13 cellular contexts compared by ENCODE assay signal in genomic region chr12:2963760-2964292, GRCh38. TPM values are rescaled to one million over a fixed set of nuclear protein-coding genes. Genes with fewer than 3 reads are reported as not detected.
A peak's percentile ranks its signal among the peaks of the same experiment; 100 is the strongest.
DNase-seq lines count a peak whose midpoint lies in the region; ATAC-seq, FAIRE-seq and TF ChIP-seq lines count a peak whose summit lies in the region.
"Had no signal": no experiment of that assay in that cellular context is flagged by ENCODE, and none has a peak within 500 bp of the region (broad histone marks: within the 10 kb centered on the region; RNA-seq: fewer than 3 reads in every experiment).

No MANE protein-coding gene starts in this region.

- no peak overlapping the region for H3K27ac ChIP-seq in fibroblast of lung (ENCODE audit: insufficient read depth, low read length)
- peak overlapping the region; percentile 96 for H3K27ac ChIP-seq in HepG2 (ENCODE audit: extremely low read length, insufficient read depth, low read length)
- H3K27ac ChIP-seq in spleen = peak overlapping the region in 7 of 8 donors; percentile 20 to 80 (median 71)
- no peak overlapping the region for H3K27ac ChIP-seq in GM23248

- H4K20me1 ChIP-seq in fibroblast of lung (ENCODE audit: control insufficient read depth, extremely low read depth, insufficient read depth, low read length) (no peaks in the 10 kb centered on the region), HepG2 (ENCODE audit: insufficient read depth, low read length) (peaks cover 10% of the 10 kb centered on the region; the same call in 1 of the 2 replicates), GM23248 (ENCODE audit: insufficient read depth) (no peaks in the 10 kb centered on the region)

- peak; percentile 46 for FAIRE-seq in HepG2 (lab: Jason Lieb, UNC)

- BruUV-seq in HepG2 (replicated peaks; lab: Mats Ljungman, UMichigan) = no TSS peak

- H3K79me2 ChIP-seq in fibroblast of lung (ENCODE audit: control insufficient read depth, insufficient read depth, low read length) (peaks cover 19% of the 10 kb centered on the region), HepG2 (ENCODE audit: insufficient read depth, low read length) (peaks cover 67% of the 10 kb centered on the region), GM23248 (ENCODE audit: insufficient read depth) (peaks cover 41% of the 10 kb centered on the region)

- no peak overlapping the region for H3K9ac ChIP-seq in fibroblast of lung (ENCODE audit: insufficient read depth, low read length)
- H3K9ac ChIP-seq in HepG2 (ENCODE audit: insufficient read depth, low read depth, low read length) = peak overlapping the region; percentile 85
- no peak overlapping the region for H3K9ac ChIP-seq in GM23248

- TF ChIP-seq EP300 in HepG2 (IDR thresholded peaks at IDR 0.05; ENCODE audit: low read depth in 2 of 2, low read length in 2 of 2) (peak in 1 of 2 experiments; percentile 65; a peak in 1 of 4 replicates), HepG2 (CRISPR knock-in tag; IDR thresholded peaks at IDR 0.05; ENCODE audit: borderline replicate concordance) (no peak)

- H3K27me3 ChIP-seq in fibroblast of lung (ENCODE audit: control insufficient read depth, insufficient read depth, low read length) = no peaks in the 10 kb centered on the region
- no peaks in the 10 kb centered on the region for H3K27me3 ChIP-seq in HepG2 (ENCODE audit: control insufficient read depth in 1 of 2, insufficient read depth in 2 of 2, low read length in 2 of 2)
- peaks cover 0 to 58% (median 24%) of the 10 kb centered on the region in 7 donors for H3K27me3 ChIP-seq in spleen (replicated peaks in 1 of 7)
- H3K27me3 ChIP-seq in GM23248 (replicated peaks; ENCODE audit: insufficient read depth) = no peaks in the 10 kb centered on the region

- ATAC-seq in HepG2 = peak; percentile 33
- ATAC-seq: CD8-positive, alpha-beta T cell had no signal

- no peak overlapping the region for H3K4me3 ChIP-seq in NB4 (ENCODE audit: low read depth, low read length)
- peak overlapping the region in 1 of 4 experiments; percentile 10 for H3K4me3 ChIP-seq in fibroblast of lung (replicated peaks in 1 of 4; ENCODE audit: control extremely low read depth in 1 of 4, insufficient read depth in 1 of 4, low read depth in 3 of 4, low read length in 4 of 4)
- peak overlapping the region; percentile 63 to 85 (median 63) for H3K4me3 ChIP-seq in HepG2 (replicated peaks in 1 of 3; ENCODE audit: insufficient read depth in 1 of 3, low read depth in 2 of 3, low read length in 3 of 3)
- H3K4me3 ChIP-seq in spleen = peak overlapping the region in 1 of 8 donors; percentile 13
- H3K4me3 ChIP-seq in GM23248 = no peak overlapping the region

- no peaks in the 10 kb centered on the region for H3K4me1 ChIP-seq in fibroblast of lung (ENCODE audit: control insufficient read depth, extremely low read depth, insufficient read depth, low read length)
- H3K4me1 ChIP-seq in HepG2 (ENCODE audit: insufficient read depth, low read length) = peaks cover 60% of the 10 kb centered on the region
- peaks cover 0 to 48% (median 23%) of the 10 kb centered on the region in 6 donors for H3K4me1 ChIP-seq in spleen
- peaks cover 6% of the 10 kb centered on the region; the same call in 1 of the 2 replicates for H3K4me1 ChIP-seq in GM23248 (ENCODE audit: insufficient read depth)

- H3K27me3 Mint-ChIP-seq in activated T-helper 1 cell treated with anti-CD3 and anti-CD28 coated beads, Interleukin-12 subunit alpha, Interleukin-12 subunit beta, Interleukin-2, Interleukin-4 antibody, amounts not matched to agents 30 ng/mL and 10 ng/mL and 1 ng/mL, durations not matched to agents 14 hours and 24 hours and 36 hours (ENCODE audit: insufficient read depth) = peaks cover 36% of the 10 kb centered on the region

- no peak overlapping the region for H3K4me3 Mint-ChIP-seq in activated T-helper 1 cell treated with anti-CD3 and anti-CD28 coated beads, Interleukin-12 subunit alpha, Interleukin-12 subunit beta, Interleukin-2, Interleukin-4 antibody, amounts not matched to agents 30 ng/mL and 10 ng/mL and 1 ng/mL, durations not matched to agents 14 hours and 24 hours and 36 hours
- H3K4me3 Mint-ChIP-seq: activated CD4-positive, alpha-beta memory T cell treated with anti-CD3 and anti-CD28 coated beads, Interleukin-2, amount 10 ng/mL, durations not matched to agents 7 days and 5 days; activated naive CD8-positive, alpha-beta T cell; CD8-positive, alpha-beta T cell had no signal

- intact Hi-C loops in HepG2 (cut with micrococcal nuclease; ENCODE audit: unreplicated experiment) (loop anchor here (5.0 kb wide), 3 partner anchors 68 to 117 kb away; partner anchors contain the start of gene TULP3), spleen (cut with DNase I; ENCODE audit: low total_unique reads) (no loop called here)
- intact Hi-C loops in activated T-helper 1 cell treated with anti-CD3 and anti-CD28 coated beads, Interleukin-12 subunit alpha, Interleukin-12 subunit beta, Interleukin-2, Interleukin-4 antibody, amounts not matched to agents 30 ng/mL and 10 ng/mL and 1 ng/mL, durations not matched to agents 14 hours and 24 hours and 36 hours (cut with micrococcal nuclease) = loop anchor here (5.0 kb wide), 1 partner anchor 87 kb away; the partner anchor contains the start of genes FOXM1 and RHNO1

- in situ Hi-C loops in HepG2 (cut with HindIII; ENCODE audit: extremely low pct_ligation_motif_present, low pct_unique_long_range_greater_than_20kb) = no loop called here
- in situ Hi-C loops in GM23248 (cut with MboI) = no loop called here

- WGBS in HepG2 (ENCODE audit: low lambda C conversion rate) = 2% methylated on average over 11 of the region's 15 CpGs
- WGBS in spleen, 5 donors = 47 to 58% (median 55%) methylated on average over 13 to 15 of the region's 15 CpGs
- 88 to 91% methylated on average over 12 to 15 of the region's 15 CpGs for WGBS in GM23248 (ENCODE audit: low coverage in 1 of 2, low lambda C conversion rate in 2 of 2, missing lambda C conversion rate in 2 of 2), 2 experiments

- TF ChIP-seq RAD21 in HepG2 (CRISPR knock-in tag; IDR thresholded peaks at IDR 0.05) = no peak

- CTCF ChIA-PET in HepG2 (lab: Yijun Ruan, JAX; ENCODE audit: low intra/inter-chr PET ratio, low total read pairs) = no interaction called here

- no peaks in the 10 kb centered on the region for H3K36me3 Mint-ChIP-seq in activated T-helper 1 cell treated with anti-CD3 and anti-CD28 coated beads, Interleukin-12 subunit alpha, Interleukin-12 subunit beta, Interleukin-2, Interleukin-4 antibody, amounts not matched to agents 30 ng/mL and 10 ng/mL and 1 ng/mL, durations not matched to agents 14 hours and 24 hours and 36 hours (ENCODE audit: low read depth)
- H3K36me3 Mint-ChIP-seq: activated naive CD8-positive, alpha-beta T cell; CD8-positive, alpha-beta T cell had no signal

- H3K9me2 ChIP-seq in GM23248 (ENCODE audit: insufficient read depth) = no peaks in the 10 kb centered on the region

- TF ChIP-seq POLR2A in NB4 (IDR thresholded peaks at IDR 0.05; ENCODE audit: extremely low read depth, insufficient read length) (no peak), HepG2 (IDR thresholded peaks at IDR 0.05; ENCODE audit: insufficient read depth in 1 of 2, low read depth in 2 of 2, low read length in 2 of 2) (0 out of 4 replicates have a peak, but pooled peaks of 1 of the 2 experiments have one; percentile 20), spleen (IDR thresholded peaks at IDR 0.05) (no peak)

- H3K9me3 ChIP-seq in fibroblast of lung (ENCODE audit: control insufficient read depth, insufficient read depth, low read depth, low read length) = no peaks in the 10 kb centered on the region
- no peaks in the 10 kb centered on the region for H3K9me3 ChIP-seq in HepG2 (ENCODE audit: low read length)
- H3K9me3 ChIP-seq in spleen = no peaks in the 10 kb centered on the region
- H3K9me3 ChIP-seq in GM23248 (ENCODE audit: low read depth) = no peaks in the 10 kb centered on the region

- H3F3A ChIP-seq in GM23248 (ENCODE audit: insufficient read depth) = peaks cover 8% of the 10 kb centered on the region; the same call in 1 of the 2 replicates

- DNase-seq in NB4 (ENCODE audit: low read depth) (peak; percentile 33), fibroblast of lung (ENCODE audit: low read depth in 2 of 2) (peak; percentile 39 to 53), HepG2 (ENCODE audit: low spot score) (peak; percentile 78), spleen (no peak), GM23248 (no peak), MV-4-11 (lab: John Stamatoyannopoulos, UW) (no peak)
- no peak for DNase-seq in activated effector memory CD4-positive, alpha-beta T cell treated with anti-CD3 and anti-CD28 coated beads, Interleukin-2, amount 50 U/mL, for 16 hours
- DNase-seq in activated T-helper 1 cell treated with anti-CD3 and anti-CD28 coated beads, Interleukin-12 subunit alpha, Interleukin-12 subunit beta, Interleukin-2, Interleukin-4 antibody, amounts not matched to agents 30 ng/mL and 10 ng/mL and 1 ng/mL, durations not matched to agents 14 hours and 24 hours and 36 hours (ENCODE audit: low spot score) = no peak
- DNase-seq: activated CD4-positive, alpha-beta memory T cell treated with anti-CD3 and anti-CD28 coated beads, Interleukin-2, amount 10 ng/mL, durations not matched to agents 7 days and 5 days; CD8-positive, alpha-beta T cell; effector CD8-positive, alpha-beta T cell; occipital lobe had no signal

- no peak for TF ChIP-seq CTCF in NB4 (IDR thresholded peaks at IDR 0.05; ENCODE audit: low read depth, low read length)
- TF ChIP-seq CTCF in fibroblast of lung (conservative IDR thresholded peaks at IDR 0.05 in 1 of 2, IDR thresholded peaks at IDR 0.05 in 1 of 2; ENCODE audit: low read depth in 1 of 2, low read length in 2 of 2) = no peak
- no peak for TF ChIP-seq CTCF in HepG2 (CRISPR knock-in tag; IDR thresholded peaks at IDR 0.05)
- TF ChIP-seq CTCF in spleen (IDR thresholded peaks at IDR 0.05 in 8 of 11, conservative IDR thresholded peaks at IDR 0.05 in 3 of 11) = no peak

- H3K27ac Mint-ChIP-seq in activated T-helper 1 cell treated with anti-CD3 and anti-CD28 coated beads, Interleukin-12 subunit alpha, Interleukin-12 subunit beta, Interleukin-2, Interleukin-4 antibody, amounts not matched to agents 30 ng/mL and 10 ng/mL and 1 ng/mL, durations not matched to agents 14 hours and 24 hours and 36 hours = no peak overlapping the region
- H3K27ac Mint-ChIP-seq: activated CD4-positive, alpha-beta memory T cell treated with anti-CD3 and anti-CD28 coated beads, Interleukin-2, amount 10 ng/mL, durations not matched to agents 7 days and 5 days; activated naive CD8-positive, alpha-beta T cell; CD8-positive, alpha-beta T cell had no signal

- no peak overlapping the region for H3K4me2 ChIP-seq in fibroblast of lung (ENCODE audit: extremely low read depth, insufficient read depth, low read length)
- peak overlapping the region; percentile 98 for H3K4me2 ChIP-seq in HepG2 (ENCODE audit: low read depth, low read length)
- H3K4me2 ChIP-seq in GM23248 (ENCODE audit: unreplicated experiment) = no peak overlapping the region

- no peaks in the 10 kb centered on the region for H3K9me3 Mint-ChIP-seq in activated T-helper 1 cell treated with anti-CD3 and anti-CD28 coated beads, Interleukin-12 subunit alpha, Interleukin-12 subunit beta, Interleukin-2, Interleukin-4 antibody, amounts not matched to agents 30 ng/mL and 10 ng/mL and 1 ng/mL, durations not matched to agents 14 hours and 24 hours and 36 hours
- H3K9me3 Mint-ChIP-seq: activated CD4-positive, alpha-beta memory T cell treated with anti-CD3 and anti-CD28 coated beads, Interleukin-2, amount 10 ng/mL, durations not matched to agents 7 days and 5 days; CD8-positive, alpha-beta T cell had no signal

- H2AFZ ChIP-seq in fibroblast of lung (ENCODE audit: low read length) = no peak overlapping the region
- no peak overlapping the region for H2AFZ ChIP-seq in HepG2 (ENCODE audit: low read length)
- H2AFZ ChIP-seq in GM23248 = no peak overlapping the region

- POLR2A ChIA-PET in HepG2 (lab: Yijun Ruan, JAX) = interaction anchor here (1.0 to 1.6 kb wide), 3 partner anchors 13 to 151 kb away, joined by 4 to 6 read pairs (median 6); partner anchors contain the start of genes ITFG2 and TULP3

- H3K4me1 Mint-ChIP-seq in activated T-helper 1 cell treated with anti-CD3 and anti-CD28 coated beads, Interleukin-12 subunit alpha, Interleukin-12 subunit beta, Interleukin-2, Interleukin-4 antibody, amounts not matched to agents 30 ng/mL and 10 ng/mL and 1 ng/mL, durations not matched to agents 14 hours and 24 hours and 36 hours (ENCODE audit: low read depth) = peaks cover 9% of the 10 kb centered on the region

- H3K36me3 ChIP-seq in fibroblast of lung (ENCODE audit: control insufficient read depth, insufficient read depth, low read length) = no peaks in the 10 kb centered on the region
- H3K36me3 ChIP-seq in HepG2 (replicated peaks in 1 of 2; ENCODE audit: control insufficient read depth in 1 of 2, insufficient read depth in 2 of 2, low read length in 2 of 2) = peaks cover 3 to 8% of the 10 kb centered on the region in 2 experiments; a peak in 3 of 5 replicates
- no peaks in the 10 kb centered on the region for H3K36me3 ChIP-seq in spleen
- no peaks in the 10 kb centered on the region for H3K36me3 ChIP-seq in GM23248 (ENCODE audit: low read depth)

RNA-seq across cellular contexts. Expression of gene TEAD4, which starts 4.6 kb away (rescaled TPM):
- 6.3 and 7.4 TPM in 2 replicates for total RNA-seq in fibroblast of lung
- polyA plus RNA-seq in fibroblast of lung = 14.3 and 15.4 TPM in 2 replicates
- 18.7 and 22.2 TPM in 2 replicates for polyA plus RNA-seq in fibroblast of lung (2012)
- 18.3 and 28.2 TPM in 2 replicates for polyA minus RNA-seq in fibroblast of lung (ENCODE audit: low replicate concordance)
- total RNA-seq in HepG2 (2016; rRNA removed; fragmentation: Illumina TruSeq; extraction: Trizol) = 45.0 and 46.3 TPM in 2 replicates
- total RNA-seq in HepG2 (2016; cell fraction: cytosol; rRNA removed; fragmentation: Illumina TruSeq; extraction: Trizol; ENCODE audit: low read depth) = 31.3 and 31.6 TPM in 2 replicates
- total RNA-seq in HepG2 (2016; cell fraction: insoluble cytoplasmic fraction; rRNA removed; fragmentation: Illumina TruSeq; extraction: Trizol) = 41.0 and 43.4 TPM in 2 replicates
- total RNA-seq in HepG2 (2016; cell fraction: membrane; rRNA removed; fragmentation: Illumina TruSeq; extraction: Trizol) = 47.9 and 52.9 TPM in 2 replicates
- 26.7 and 27.0 TPM in 2 replicates for total RNA-seq in HepG2 (2016; cell fraction: nucleus; rRNA removed; fragmentation: Illumina TruSeq; extraction: Trizol)
- 65.0 and 69.4 TPM in 2 replicates for polyA plus RNA-seq in HepG2 (2011; rRNA removed)
- polyA plus RNA-seq in HepG2 (2011; cell fraction: cytosol; rRNA removed) = 49.1 and 69.9 TPM in 2 replicates
- polyA plus RNA-seq in HepG2 (2011; cell fraction: nucleus; rRNA removed) = 98.9 and 143 TPM in 2 replicates
- 44.1 and 49.0 TPM in 2 replicates for polyA plus RNA-seq in HepG2 (2012)
- polyA plus RNA-seq in HepG2 (2016; cell fraction: cytosol; fragmentation: Illumina TruSeq; extraction: Trizol; ENCODE audit: low read depth) = 52.8 and 61.8 TPM in 2 replicates
- polyA plus RNA-seq in HepG2 (2016; cell fraction: insoluble cytoplasmic fraction; fragmentation: Illumina TruSeq; extraction: Trizol; ENCODE audit: low read depth) = 57.1 and 65.3 TPM in 2 replicates
- polyA plus RNA-seq in HepG2 (2016; cell fraction: membrane; fragmentation: Illumina TruSeq; extraction: Trizol; ENCODE audit: low read depth) = 66.9 and 70.7 TPM in 2 replicates
- polyA plus RNA-seq in HepG2 (2016; cell fraction: nucleus; fragmentation: Illumina TruSeq; extraction: Trizol; ENCODE audit: insufficient read depth, low read depth) = 60.4 and 66.8 TPM in 2 replicates
- 40.4 and 71.0 TPM in 2 replicates for polyA minus RNA-seq in HepG2 (2011; rRNA and poly(A)+ RNA removed; ENCODE audit: low replicate concordance)
- 35.9 and 41.1 TPM in 2 replicates for polyA minus RNA-seq in HepG2 (2011; cell fraction: cytosol; rRNA and poly(A)+ RNA removed)
- polyA minus RNA-seq in HepG2 (2011; cell fraction: nucleus; rRNA and poly(A)+ RNA removed) = 26.0 and 28.0 TPM in 2 replicates
- 10 to 100 TPM; 14.2 to 24.2 (median 20.4) TPM for total RNA-seq in spleen
- polyA plus RNA-seq in spleen = 10 to 100 TPM in 1 of 3 donors, 1 to 10 TPM in 2; 5.1 to 11.7 (median 5.3) TPM
- 13.6 and 14.8 TPM in 2 replicates for total RNA-seq in GM23248 (2014; rRNA removed; shearing (Covaris generic))
- polyA plus RNA-seq in GM23248 (2016; fragmentation: Nextera tagmentation; extraction: Ambion mirVana) = 13.2 and 13.8 TPM in 2 replicates
- 11.5 and 12.1 TPM in 2 replicates for total RNA-seq in activated T-helper 1 cell treated with anti-CD3 and anti-CD28 coated beads, Interleukin-12 subunit alpha, Interleukin-12 subunit beta, Interleukin-2, Interleukin-4 antibody, amounts not matched to agents 30 ng/mL and 10 ng/mL and 1 ng/mL, durations not matched to agents 14 hours and 24 hours and 36 hours
- total RNA-seq: CD8-positive, alpha-beta T cell had no signal

Comparison
In these comparisons a context has a peak if more than half of its experiments do, and no peak if none do; other contexts are left out.
1. DNase-seq: peak in NB4 (single experiment), fibroblast of lung (2 of 2) and HepG2 (single experiment); none in spleen (single experiment), activated effector memory CD4-positive, alpha-beta T cell treated with anti-CD3 and anti-CD28 coated beads, Interleukin-2, amount 50 U/mL, for 16 hours (single experiment), GM23248 (single experiment), MV-4-11 (single experiment) and activated T-helper 1 cell treated with anti-CD3 and anti-CD28 coated beads, Interleukin-12 subunit alpha, Interleukin-12 subunit beta, Interleukin-2, Interleukin-4 antibody, amounts not matched to agents 30 ng/mL and 10 ng/mL and 1 ng/mL, durations not matched to agents 14 hours and 24 hours and 36 hours (single experiment).
2. H3K4me3 ChIP-seq: peak in HepG2 (3 of 3); none in NB4 (single experiment) and GM23248 (single experiment).
3. H3K27ac ChIP-seq: peak in HepG2 (single experiment) and spleen (7 of 8); none in fibroblast of lung (single experiment) and GM23248 (single experiment).